ENCODE assay signal across 12 cellular contexts in the genomic region with DNA sequence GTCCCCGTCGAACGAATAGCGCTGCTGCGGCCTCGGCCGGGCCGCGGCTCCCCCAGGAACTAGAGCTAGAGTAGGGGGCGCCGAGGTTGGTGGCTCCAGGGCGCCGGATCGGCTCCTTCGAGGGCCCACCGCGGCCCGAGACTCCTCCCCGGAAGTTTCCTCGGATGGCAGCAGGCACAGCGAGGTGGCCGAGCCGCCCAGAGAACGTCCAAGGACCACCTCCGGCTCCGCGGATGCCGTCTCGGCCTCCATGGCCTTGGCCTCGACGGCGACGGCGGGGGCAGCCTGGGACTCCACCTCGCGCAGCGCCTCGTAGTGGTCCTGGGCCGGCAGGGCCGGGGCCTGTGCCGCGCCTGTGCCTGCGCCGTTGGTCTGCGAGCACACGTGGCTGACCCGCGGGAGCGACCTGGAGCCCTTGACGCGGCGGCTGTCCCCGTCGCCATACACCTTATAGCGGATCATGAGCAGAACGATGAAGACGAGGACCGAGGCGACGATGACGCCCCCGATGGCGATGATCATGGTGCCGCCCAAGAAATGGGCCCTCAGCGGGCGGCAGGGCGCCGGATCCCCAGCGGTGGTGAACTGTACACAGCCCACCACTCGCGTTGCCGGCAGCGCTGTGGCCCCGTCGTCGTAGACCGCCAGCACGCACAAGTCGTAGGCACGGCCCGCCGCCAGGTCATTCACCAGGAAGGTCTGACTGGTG. TPM values are rescaled to one million over a fixed set of nuclear protein-coding genes. Genes with fewer than 3 reads are reported as not detected.
A peak's percentile ranks its signal among the peaks of the same experiment; 100 is the strongest.
DNase-seq lines count a peak whose midpoint lies in the region; ATAC-seq and TF ChIP-seq lines count a peak whose summit lies in the region.
"Had no signal": no experiment of that assay in that cellular context is flagged by ENCODE, and none has a peak within 500 bp of the region (broad histone marks: within the 10 kb centered on the region; RNA-seq: fewer than 3 reads in every experiment).

No MANE protein-coding gene starts in this region.

- no peaks in the 10 kb centered on the region for H4K20me1 ChIP-seq in neural cell (ENCODE audit: insufficient read depth)

- H3K27me3 ChIP-seq in cardiac muscle cell (no peaks in the 10 kb centered on the region), right atrium auricular region (peaks cover 17 to 21% of the 10 kb centered on the region in 2 donors), gastroesophageal sphincter (peaks cover 82% of the 10 kb centered on the region), neural cell (ENCODE audit: insufficient read depth, low read depth, low read length) (peaks cover 37% of the 10 kb centered on the region), ovary (no peaks in the 10 kb centered on the region)

- H3K4me2 ChIP-seq in neural cell (ENCODE audit: low read length): no peak overlapping the region

- TF ChIP-seq RAD21 in neural cell (conservative IDR thresholded peaks at IDR 0.05): no peak

- no peaks in the 10 kb centered on the region for H3F3A ChIP-seq in neural cell (ENCODE audit: insufficient read depth, low read length, poor library complexity, severe bottlenecking)

- peaks cover 4% of the 10 kb centered on the region for H3K36me3 ChIP-seq in cardiac muscle cell
- H3K36me3 ChIP-seq in right atrium auricular region: no peaks in the 10 kb centered on the region
- peaks cover 0 to 5% of the 10 kb centered on the region in 2 donors for H3K36me3 ChIP-seq in gastroesophageal sphincter
- no peaks in the 10 kb centered on the region for H3K36me3 ChIP-seq in neural cell (ENCODE audit: insufficient read depth, low read length)
- H3K36me3 ChIP-seq in urinary bladder (ENCODE audit: insufficient read depth): no peaks in the 10 kb centered on the region
- H3K36me3 ChIP-seq in ovary: no peaks in the 10 kb centered on the region
- H3K36me3 ChIP-seq: heart left ventricle, transverse colon had no signal

- H3K79me2 ChIP-seq in neural cell (replicated peaks; ENCODE audit: insufficient read depth, low read length): no peaks in the 10 kb centered on the region

- no CpG with 5 or more reads among the region's 82 CpGs for WGBS in gastroesophageal sphincter (ENCODE audit: low coverage in 1 of 2), 2 donors
- 18% methylated on average over 82 of the region's 82 CpGs for WGBS in urinary bladder
- WGBS in ovary, 3 donors: 37 to 68% (median 48%) methylated on average over 66 to 82 of the region's 82 CpGs

- TF ChIP-seq POLR2A in gastroesophageal sphincter (IDR thresholded peaks at IDR 0.05) (no peak), ovary (IDR thresholded peaks at IDR 0.05) (no peak)

- TF ChIP-seq EP300 in gastroesophageal sphincter (IDR thresholded peaks at IDR 0.05) (no peak), neural cell (conservative IDR thresholded peaks at IDR 0.05; ENCODE audit: poor library complexity, severe bottlenecking) (no peak), ovary (IDR thresholded peaks at IDR 0.05) (no peak)

- no peak overlapping the region for H2AFZ ChIP-seq in neural cell (ENCODE audit: low read depth, low read length)

- H3K9me2 ChIP-seq in neural cell (ENCODE audit: insufficient read depth, low read length): no peaks in the 10 kb centered on the region

- peaks cover 36% of the 10 kb centered on the region for H3K4me1 ChIP-seq in cardiac muscle cell (ENCODE audit: low read depth)
- peaks cover 0 to 16% of the 10 kb centered on the region in 2 donors for H3K4me1 ChIP-seq in right atrium auricular region
- H3K4me1 ChIP-seq in gastroesophageal sphincter: peaks cover 0 to 16% (median 7%) of the 10 kb centered on the region in 3 donors
- no peaks in the 10 kb centered on the region for H3K4me1 ChIP-seq in urinary bladder (ENCODE audit: insufficient read depth)
- no peaks in the 10 kb centered on the region for H3K4me1 ChIP-seq in ovary (ENCODE audit: insufficient read depth)

- DNase-seq in cardiac muscle cell (ENCODE audit: low read depth in 1 of 2, low spot score in 1 of 2): no peak
- DNase-seq in right atrium auricular region (ENCODE audit: low spot score): no peak
- DNase-seq in ovary: no peak
- no peak for DNase-seq in DMS153 (lab: John Stamatoyannopoulos, UW)
- DNase-seq: activated T-cell treated with anti-CD3 and anti-CD28 coated beads, Interleukin-2, amount 50 U/mL, for 4 hours; effector memory CD4-positive, alpha-beta T cell had no signal

- peak; percentile 34 for ATAC-seq in gastroesophageal sphincter
- no peak for ATAC-seq in GM18909 (IDR thresholded peaks at IDR 0.05; ENCODE audit: poor library complexity, unreplicated experiment)
- ATAC-seq: activated T-cell treated with anti-CD3 and anti-CD28 coated beads, Interleukin-2, amount 50 U/mL, for 4 hours had no signal

- H3K9me3 ChIP-seq in cardiac muscle cell (ENCODE audit: low read depth) (no peaks in the 10 kb centered on the region), right atrium auricular region (no peaks in the 10 kb centered on the region), gastroesophageal sphincter (no peaks in the 10 kb centered on the region), neural cell (ENCODE audit: low read length) (no peaks in the 10 kb centered on the region), ovary (no peaks in the 10 kb centered on the region)
- H3K9me3 ChIP-seq: heart left ventricle, transverse colon had no signal

- intact Hi-C loops in ovary (cut with DNase I): no loop called here

- TF ChIP-seq CTCF in cardiac muscle cell (IDR thresholded peaks at IDR 0.05; ENCODE audit: low read depth, low read length) (no peak), right atrium auricular region (IDR thresholded peaks at IDR 0.05) (no peak), gastroesophageal sphincter (IDR thresholded peaks at IDR 0.05) (no peak), neural cell (IDR thresholded peaks at IDR 0.05; ENCODE audit: poor library complexity, severe bottlenecking) (no peak), ovary (IDR thresholded peaks at IDR 0.05) (no peak)

- H3K27ac ChIP-seq in cardiac muscle cell: no peak overlapping the region
- no peak overlapping the region for H3K27ac ChIP-seq in right atrium auricular region
- no peak overlapping the region for H3K27ac ChIP-seq in gastroesophageal sphincter
- no peak overlapping the region for H3K27ac ChIP-seq in neural cell (ENCODE audit: low read length)
- no peak overlapping the region for H3K27ac ChIP-seq in urinary bladder (ENCODE audit: low read depth)
- H3K27ac ChIP-seq in ovary: no peak overlapping the region
- H3K27ac ChIP-seq: heart left ventricle, transverse colon had no signal

- H3K4me3 ChIP-seq in cardiac muscle cell: peak overlapping the region; percentile 48
- peak overlapping the region in 1 of 2 donors; percentile 41 for H3K4me3 ChIP-seq in right atrium auricular region
- peak overlapping the region in 1 of 2 donors; percentile 22 for H3K4me3 ChIP-seq in gastroesophageal sphincter
- peak overlapping the region; percentile 18 for H3K4me3 ChIP-seq in neural cell (ENCODE audit: low read length)
- peak overlapping the region; percentile 7 for H3K4me3 ChIP-seq in urinary bladder (ENCODE audit: low read depth, low read length)
- H3K4me3 ChIP-seq in ovary: no peak overlapping the region

- no peak overlapping the region for H3K9ac ChIP-seq in neural cell (ENCODE audit: low read length)

TF ChIP-seq in neural cell, 6 proteins besides CTCF, POLR2A, EP300 and RAD21 (continues in another document):
- TF ChIP-seq MXI1 (conservative IDR thresholded peaks at IDR 0.05; ENCODE audit: poor library complexity, severe bottlenecking) (no peak), TAF1 (IDR thresholded peaks at IDR 0.05; ENCODE audit: low read depth) (no peak)

RNA-seq across cellular contexts. Expression of gene IFNL1, which starts 11.8 kb away (rescaled TPM):
- total RNA-seq in cardiac muscle cell (not detected in 2 replicates), right atrium auricular region (not detected), gastroesophageal sphincter (not detected), urinary bladder (not detected), ovary (not detected)
- polyA plus RNA-seq in cardiac muscle cell (not detected in 2 replicates), neural cell (not detected in 2 replicates), urinary bladder (not detected), ovary (not detected)
- not detected in 2 replicates for polyA minus RNA-seq in neural cell
- total RNA-seq: activated T-cell treated with anti-CD3 and anti-CD28 coated beads, Interleukin-2, amount 50 U/mL, for 4 hours; heart left ventricle; transverse colon had no signal
- polyA plus RNA-seq: heart left ventricle had no signal

RNA-seq across cellular contexts. Expression of gene LRFN1, which starts 12.7 kb away (rescaled TPM):
- total RNA-seq in cardiac muscle cell (10.3 and 19.4 TPM in 2 replicates), right atrium auricular region (1 to 10 TPM in 1 of 2 donors, under 1 TPM in 1; 0.67 to 1.1 TPM), gastroesophageal sphincter (1 to 10 TPM in 2 of 4 donors, under 1 TPM in 2; 0.16 to 1.5 (median 1.1) TPM), urinary bladder (0.48 TPM), ovary (1 to 10 TPM in 4 of 7 donors, under 1 TPM in 3; 0.12 to 2.2 (median 1.2) TPM)
- polyA plus RNA-seq in cardiac muscle cell (12.4 and 18.6 TPM in 2 replicates), neural cell (1.9 and 2.2 TPM in 2 replicates), urinary bladder (1.7 TPM), ovary (1 to 10 TPM in 1 of 2 donors, under 1 TPM in 1; 0.40 to 1.2 TPM)
- 8.5 and 9.5 TPM in 2 replicates for polyA minus RNA-seq in neural cell

RNA-seq across cellular contexts. Expression of gene GMFG, which starts 27.9 kb away (rescaled TPM):
- total RNA-seq in cardiac muscle cell (not detected in 2 replicates), right atrium auricular region (1 to 10 TPM; 5.3 to 9.7 TPM), gastroesophageal sphincter (10 to 100 TPM in 3 of 4 donors, 1 to 10 TPM in 1; 5.2 to 19.5 (median 14.8) TPM), urinary bladder (12.3 TPM), ovary (10 to 100 TPM in 3 of 7 donors, 1 to 10 TPM in 4; 5.6 to 21.9 (median 9.9) TPM)
- polyA plus RNA-seq in cardiac muscle cell (2.3 and 3.2 TPM in 2 replicates), neural cell (0.35 TPM in 1 of 2 replicates, not detected in the other), urinary bladder (34.3 TPM), ovary (10 to 100 TPM; 20.5 to 39.7 TPM)
- polyA minus RNA-seq in neural cell: not detected in 2 replicates

RNA-seq across cellular contexts. Expression of gene SAMD4B, which starts 34.2 kb away (rescaled TPM):
- 158 and 183 TPM in 2 replicates for total RNA-seq in cardiac muscle cell
- polyA plus RNA-seq in cardiac muscle cell: 120 and 139 TPM in 2 replicates
- total RNA-seq in right atrium auricular region: 10 to 100 TPM; 48.5 to 97.6 TPM
- total RNA-seq in gastroesophageal sphincter: 100 to 1,000 TPM in 1 of 4 donors, 10 to 100 TPM in 3; 68.2 to 121 (median 92.8) TPM
- 17.9 and 19.3 TPM in 2 replicates for polyA plus RNA-seq in neural cell
- 46.1 and 46.7 TPM in 2 replicates for polyA minus RNA-seq in neural cell
- total RNA-seq in urinary bladder: 37.3 TPM
- 118 TPM for polyA plus RNA-seq in urinary bladder
- 100 to 1,000 TPM in 5 of 7 donors, 10 to 100 TPM in 2; 59.0 to 139 (median 110) TPM for total RNA-seq in ovary
- polyA plus RNA-seq in ovary: 100 to 1,000 TPM in 1 of 2 donors, 10 to 100 TPM in 1; 64.4 to 119 TPM

RNA-seq across cellular contexts. Expression of gene IFNL2, which starts 39.8 kb away (rescaled TPM):
- total RNA-seq in cardiac muscle cell (not detected in 2 replicates), right atrium auricular region (not detected), gastroesophageal sphincter (not detected), urinary bladder (not detected), ovary (not detected)
- polyA plus RNA-seq in cardiac muscle cell (not detected in 2 replicates), neural cell (not detected in 2 replicates), urinary bladder (not detected), ovary (not detected)
- not detected in 2 replicates for polyA minus RNA-seq in neural cell
- total RNA-seq: activated T-cell treated with anti-CD3 and anti-CD28 coated beads, Interleukin-2, amount 50 U/mL, for 4 hours; heart left ventricle; transverse colon had no signal
- polyA plus RNA-seq: heart left ventricle had no signal
